21 cellular contexts compared by ENCODE assay signal in the genomic region with DNA sequence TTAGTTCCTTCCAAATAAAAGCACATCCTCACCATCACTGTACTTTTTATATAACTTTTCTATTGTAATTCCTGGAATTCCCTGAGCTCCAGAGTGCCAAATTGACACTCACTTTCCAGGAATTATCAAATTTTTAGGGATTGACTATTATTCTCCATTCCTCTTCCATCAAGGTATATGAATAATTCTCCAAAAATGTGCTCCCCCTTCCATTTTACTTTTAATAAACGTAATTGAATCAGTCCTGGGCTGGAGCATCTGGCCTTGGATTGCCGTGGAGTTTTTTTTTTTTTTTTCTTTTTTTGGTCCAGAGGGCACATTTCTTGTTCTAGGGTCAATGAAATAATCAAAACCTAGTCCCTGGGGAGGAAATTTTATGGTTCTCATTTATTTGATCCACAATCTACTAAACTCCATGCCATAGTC.
A peak's percentile ranks its signal among the peaks of the same experiment; 100 is the strongest.
DNase-seq lines count a peak whose midpoint lies in the region; ATAC-seq, FAIRE-seq and TF ChIP-seq lines count a peak whose summit lies in the region.
"Had no signal": no experiment of that assay in that cellular context is flagged by ENCODE, and none has a peak within 500 bp of the region (broad histone marks: within the 10 kb centered on the region; RNA-seq: fewer than 3 reads in every experiment).

No MANE protein-coding gene starts in this region.

- intact Hi-C loops in adrenal gland (cut with DNase I) = no loop called here

- no peak overlapping the region for H3K4me3 ChIP-seq in A549
- no peak overlapping the region for H3K4me3 ChIP-seq in foreskin fibroblast (ENCODE audit: low read depth in 1 of 2, low read length in 2 of 2)
- H3K4me3 ChIP-seq in adrenal gland = no peak overlapping the region
- H3K4me3 ChIP-seq: gastroesophageal sphincter, K562, thyroid gland had no signal

- TF ChIP-seq POLR2A in A549 (IDR thresholded peaks at IDR 0.05; ENCODE audit: low read length) (no peak), adrenal gland (IDR thresholded peaks at IDR 0.05) (no peak)

- H3K36me3 ChIP-seq in adrenal gland (replicated peaks in 1 of 2) = no peaks in the 10 kb centered on the region
- H3K36me3 ChIP-seq: gastroesophageal sphincter, thyroid gland had no signal

- POLR2A ChIA-PET in A549 (lab: Yijun Ruan, JAX) = no interaction called here

- peak overlapping the region; percentile 78 to 87 for H3K27ac ChIP-seq in A549
- no peak overlapping the region for H3K27ac ChIP-seq in adrenal gland
- H3K27ac ChIP-seq: gastroesophageal sphincter, thyroid gland had no signal

- H3K4me1 ChIP-seq in A549 (peaks cover 43% of the 10 kb centered on the region), adrenal gland (replicated peaks in 1 of 2) (no peaks in the 10 kb centered on the region)
- H3K4me1 ChIP-seq: gastroesophageal sphincter, thyroid gland had no signal

- H3K4me3 Mint-ChIP-seq in HFFc6 = 0 out of 2 replicates have a peak overlapping the region, but pooled peaks have one; percentile 22
- H3K4me3 Mint-ChIP-seq: CD8-positive, alpha-beta T cell; central memory CD8-positive, alpha-beta T cell; stimulated activated effector memory CD8-positive, alpha-beta T cell treated with anti-CD3 and anti-CD28 coated beads, Interleukin-12 subunit alpha, Interleukin-12 subunit beta, amount 100 ng/mL, for 72 hours had no signal

- TF ChIP-seq CTCF in A549 (IDR thresholded peaks at IDR 0.05) = no peak
- no peak for TF ChIP-seq CTCF in HFFc6 (IDR thresholded peaks at IDR 0.05)
- no peak for TF ChIP-seq CTCF in foreskin fibroblast (IDR thresholded peaks at IDR 0.05; ENCODE audit: low read depth, low read length)
- TF ChIP-seq CTCF in adrenal gland (IDR thresholded peaks at IDR 0.05) = no peak

- ATAC-seq in A549 (peak in 1 of 2 experiments; percentile 14; a peak in 1 of 6 replicates), SK-N-SH treated with all-trans-retinoic acid at 6 μM for 48 hours (peak; percentile 70)
- ATAC-seq: activated CD4-positive, CD25-positive, alpha-beta regulatory T cell treated with anti-CD3 and anti-CD28 coated beads, Interleukin-2, amount 50 U/mL, for 24 hours; CD8-positive, alpha-beta T cell; gastroesophageal sphincter; K562; stimulated activated effector memory CD8-positive, alpha-beta T cell treated with anti-CD3 and anti-CD28 coated beads, Interleukin-12 subunit alpha, Interleukin-12 subunit beta, amount 100 ng/mL, for 72 hours had no signal

- H3K4me1 Mint-ChIP-seq in HFFc6 (ENCODE audit: low read depth) = peaks cover 41% of the 10 kb centered on the region
- H3K4me1 Mint-ChIP-seq: central memory CD8-positive, alpha-beta T cell; stimulated activated effector memory CD8-positive, alpha-beta T cell treated with anti-CD3 and anti-CD28 coated beads, Interleukin-12 subunit alpha, Interleukin-12 subunit beta, amount 100 ng/mL, for 72 hours had no signal

- DNase-seq in A549 (ENCODE audit: low read depth in 1 of 2, low spot score in 1 of 2) (no peak), HFFc6 (peak; percentile 3), foreskin fibroblast (peak; percentile 34 to 69), occipital lobe (lab: John Stamatoyannopoulos, UW) (no peak), SHP77 treated with DMSO at 0.1 percent for 48 hours (lab: John Stamatoyannopoulos, UW) (no peak), adrenal gland (no peak), cerebellum (ENCODE audit: low spot score) (no peak)
- DNase-seq: CD8-positive, alpha-beta T cell; DMS79 treated with DMSO at 0.1 percent for 48 hours; MV-4-11; NCI-H2029 treated with DMSO at 0.1 percent for 48 hours; NCI-H526; T-helper 9 cell; thyroid gland had no signal

- H3K9me3 ChIP-seq in A549 (no peaks in the 10 kb centered on the region), adrenal gland (replicated peaks in 1 of 3) (no peaks in the 10 kb centered on the region)
- H3K9me3 ChIP-seq: gastroesophageal sphincter, thyroid gland had no signal

- 21% methylated on average over 2 of the region's 2 CpGs for WGBS in A549 (ENCODE audit: missing lambda C conversion rate)
- 35 to 48% (median 40%) methylated on average over 2 of the region's 2 CpGs for WGBS in adrenal gland, 4 donors

- H3K9me3 Mint-ChIP-seq in HFFc6 = no peaks in the 10 kb centered on the region
- H3K9me3 Mint-ChIP-seq: CD8-positive, alpha-beta T cell; central memory CD8-positive, alpha-beta T cell; stimulated activated effector memory CD8-positive, alpha-beta T cell treated with anti-CD3 and anti-CD28 coated beads, Interleukin-12 subunit alpha, Interleukin-12 subunit beta, amount 100 ng/mL, for 72 hours had no signal

- H3K27me3 Mint-ChIP-seq in HFFc6 (ENCODE audit: insufficient read depth) = peaks cover 11% of the 10 kb centered on the region

- CTCF ChIA-PET in A549 (lab: Yijun Ruan, JAX) = interaction anchor here (0.7 to 0.8 kb wide), 2 partner anchors 263 to 389 kb away, joined by 3 to 4 read pairs; no protein-coding TSS in a partner anchor

- FAIRE-seq in A549 (lab: Jason Lieb, UNC) = no peak
- FAIRE-seq: H1, K562 had no signal

- no peaks in the 10 kb centered on the region for H3K27me3 ChIP-seq in adrenal gland
- H3K27me3 ChIP-seq: gastroesophageal sphincter, thyroid gland had no signal

- TF ChIP-seq EP300 in A549 (IDR thresholded peaks at IDR 0.05) = no peak

- H3K4me2 ChIP-seq in A549 = peak overlapping the region; percentile 67

- TF ChIP-seq RAD21 in A549 (conservative IDR thresholded peaks at IDR 0.05 in 1 of 2, IDR thresholded peaks at IDR 0.05 in 1 of 2) = no peak

- H3K36me3 Mint-ChIP-seq in HFFc6 (ENCODE audit: low read depth) = no peaks in the 10 kb centered on the region
- H3K36me3 Mint-ChIP-seq: CD8-positive, alpha-beta T cell; stimulated activated effector memory CD8-positive, alpha-beta T cell treated with anti-CD3 and anti-CD28 coated beads, Interleukin-12 subunit alpha, Interleukin-12 subunit beta, amount 100 ng/mL, for 72 hours had no signal

- H3K27ac Mint-ChIP-seq in HFFc6 = peak overlapping the region; percentile 73
- H3K27ac Mint-ChIP-seq: CD8-positive, alpha-beta T cell; stimulated activated effector memory CD8-positive, alpha-beta T cell treated with anti-CD3 and anti-CD28 coated beads, Interleukin-12 subunit alpha, Interleukin-12 subunit beta, amount 100 ng/mL, for 72 hours had no signal

TF ChIP-seq in A549, 52 proteins besides CTCF, POLR2A, EP300 and RAD21 (continues in another document):
- TF ChIP-seq POLR2AphosphoS2 (conservative IDR thresholded peaks at IDR 0.05; ENCODE audit: low read length) (no peak), FOXS1 (CRISPR knock-in tag; IDR thresholded peaks at IDR 0.05) (no peak), ESRRA (IDR thresholded peaks at IDR 0.05; ENCODE audit: borderline replicate concordance, low read length) (no peak), SREBF2 (IDR thresholded peaks at IDR 0.05) (no peak), NR3C1 (IDR thresholded peaks at IDR 0.05) (no peak), JUN (IDR thresholded peaks at IDR 0.05) (no peak), HEYL (CRISPR knock-in tag; IDR thresholded peaks at IDR 0.05) (no peak), HOXB13 (CRISPR knock-in tag; IDR thresholded peaks at IDR 0.05; ENCODE audit: low read depth) (no peak), FOSL2 (IDR thresholded peaks at IDR 0.05) (no peak), FOSL2 (CRISPR knock-in tag; IDR thresholded peaks at IDR 0.05) (no peak)
- TF ChIP-seq, protein P1, sequence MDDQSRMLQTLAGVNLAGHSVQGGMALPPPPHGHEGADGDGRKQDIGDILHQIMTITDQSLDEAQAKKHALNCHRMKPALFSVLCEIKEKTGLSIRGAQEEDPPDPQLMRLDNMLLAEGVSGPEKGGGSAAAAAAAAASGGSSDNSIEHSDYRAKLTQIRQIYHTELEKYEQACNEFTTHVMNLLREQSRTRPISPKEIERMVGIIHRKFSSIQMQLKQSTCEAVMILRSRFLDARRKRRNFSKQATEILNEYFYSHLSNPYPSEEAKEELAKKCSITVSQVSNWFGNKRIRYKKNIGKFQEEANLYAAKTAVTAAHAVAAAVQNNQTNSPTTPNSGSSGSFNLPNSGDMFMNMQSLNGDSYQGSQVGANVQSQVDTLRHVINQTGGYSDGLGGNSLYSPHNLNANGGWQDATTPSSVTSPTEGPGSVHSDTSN (IDR thresholded peaks at IDR 0.05) = no peak
- TF ChIP-seq, protein P2, sequence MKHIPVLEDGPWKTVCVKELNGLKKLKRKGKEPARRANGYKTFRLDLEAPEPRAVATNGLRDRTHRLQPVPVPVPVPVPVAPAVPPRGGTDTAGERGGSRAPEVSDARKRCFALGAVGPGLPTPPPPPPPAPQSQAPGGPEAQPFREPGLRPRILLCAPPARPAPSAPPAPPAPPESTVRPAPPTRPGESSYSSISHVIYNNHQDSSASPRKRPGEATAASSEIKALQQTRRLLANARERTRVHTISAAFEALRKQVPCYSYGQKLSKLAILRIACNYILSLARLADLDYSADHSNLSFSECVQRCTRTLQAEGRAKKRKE (CRISPR knock-in tag; IDR thresholded peaks at IDR 0.05; ENCODE audit: low read depth) = no peak

TF ChIP-seq in SK-N-SH treated with all-trans-retinoic acid at 6 μM for 48 hours, 23 proteins besides CTCF, POLR2A, EP300 and RAD21 (continues in another document):
- no peak for TF ChIP-seq GLIS3 (CRISPR knock-in tag; IDR thresholded peaks at IDR 0.05)
- no peak for TF ChIP-seq OSR1 (CRISPR knock-in tag; IDR thresholded peaks at IDR 0.05)
- TF ChIP-seq, protein P3, sequence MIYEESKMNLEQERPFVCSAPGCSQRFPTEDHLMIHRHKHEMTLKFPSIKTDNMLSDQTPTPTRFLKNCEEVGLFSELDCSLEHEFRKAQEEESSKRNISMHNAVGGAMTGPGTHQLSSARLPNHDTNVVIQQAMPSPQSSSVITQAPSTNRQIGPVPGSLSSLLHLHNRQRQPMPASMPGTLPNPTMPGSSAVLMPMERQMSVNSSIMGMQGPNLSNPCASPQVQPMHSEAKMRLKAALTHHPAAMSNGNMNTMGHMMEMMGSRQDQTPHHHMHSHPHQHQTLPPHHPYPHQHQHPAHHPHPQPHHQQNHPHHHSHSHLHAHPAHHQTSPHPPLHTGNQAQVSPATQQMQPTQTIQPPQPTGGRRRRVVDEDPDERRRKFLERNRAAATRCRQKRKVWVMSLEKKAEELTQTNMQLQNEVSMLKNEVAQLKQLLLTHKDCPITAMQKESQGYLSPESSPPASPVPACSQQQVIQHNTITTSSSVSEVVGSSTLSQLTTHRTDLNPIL (CRISPR knock-in tag; IDR thresholded peaks at IDR 0.05; ENCODE audit: low read depth) = peak; percentile 71; the same call in 1 of the 2 replicates
- TF ChIP-seq ISL1 (CRISPR knock-in tag; IDR thresholded peaks at IDR 0.05) = peak; percentile 91

Comparison
In these comparisons a context has a peak if more than half of its experiments do, and no peak if none do; other contexts are left out.
1. DNase-seq: peak in HFFc6 (single experiment) and foreskin fibroblast (2 of 2); none in A549 (0 of 2), occipital lobe (single experiment), SHP77 treated with DMSO at 0.1 percent for 48 hours (single experiment), adrenal gland (0 of 7) and cerebellum (single experiment).
2. H3K27ac ChIP-seq: peak in A549 (2 of 2); none in adrenal gland (0 of 5).